In genomic region chr19:19653597-19654147, GRCh38 we compare ENCODE assay signal across 28 cellular contexts. TPM values are rescaled to one million over a fixed set of nuclear protein-coding genes. Genes with fewer than 3 reads are reported as not detected.
"Had no signal": no experiment of that assay in that cellular context is flagged by ENCODE, and none has a peak within 500 bp of the region (broad histone marks: within the 10 kb centered on the region; RNA-seq: fewer than 3 reads in every experiment).

No MANE protein-coding gene starts in this region.

- H3K4me1 Mint-ChIP-seq: mesothelial cell of epicardium had no signal

- H3K9me3 Mint-ChIP-seq: activated CD4-positive, alpha-beta memory T cell treated with anti-CD3 and anti-CD28 coated beads for 36 hours; activated CD4-positive, alpha-beta T cell treated with anti-CD3 and anti-CD28 coated beads, Interleukin-2, amount 10 ng/mL, durations not matched to agents 24 days and 14 days; activated T-helper 1 cell treated with anti-CD3 and anti-CD28 coated beads, Interleukin-12 subunit alpha, Interleukin-12 subunit beta, Interleukin-2, Interleukin-4 antibody, amounts not matched to agents 30 ng/mL and 10 ng/mL and 1 ng/mL, durations not matched to agents 14 hours and 24 hours and 36 hours; mesothelial cell of epicardium; naive B cell had no signal

- H3K27ac ChIP-seq: body of pancreas, colonic mucosa, gastroesophageal sphincter, right atrium auricular region, spleen, thoracic aorta, WERI-Rb-1 had no signal

- ATAC-seq: body of pancreas; gastroesophageal sphincter; stimulated activated naive CD8-positive, alpha-beta T cell treated with anti-CD3 and anti-CD28 coated beads, Interleukin-15, Interleukin-2, amounts not matched to agents 100 U/mL and 50 U/mL, for 24 hours had no signal

- H3K27ac Mint-ChIP-seq: activated CD4-positive, alpha-beta memory T cell treated with anti-CD3 and anti-CD28 coated beads for 36 hours; activated CD4-positive, alpha-beta T cell treated with anti-CD3 and anti-CD28 coated beads, Interleukin-2, amount 10 ng/mL, durations not matched to agents 24 days and 14 days; activated T-helper 1 cell treated with anti-CD3 and anti-CD28 coated beads, Interleukin-12 subunit alpha, Interleukin-12 subunit beta, Interleukin-2, Interleukin-4 antibody, amounts not matched to agents 30 ng/mL and 10 ng/mL and 1 ng/mL, durations not matched to agents 14 hours and 24 hours and 36 hours; mesothelial cell of epicardium had no signal

- H3K27me3 Mint-ChIP-seq: activated CD4-positive, alpha-beta memory T cell treated with anti-CD3 and anti-CD28 coated beads for 36 hours; activated CD4-positive, alpha-beta T cell treated with anti-CD3 and anti-CD28 coated beads, Interleukin-2, amount 10 ng/mL, durations not matched to agents 24 days and 14 days; activated naive CD8-positive, alpha-beta T cell; naive B cell had no signal

- H3K27me3 ChIP-seq: body of pancreas, colonic mucosa, gastroesophageal sphincter, right atrium auricular region, spleen had no signal

- FAIRE-seq: kidney, urothelium cell line had no signal

- H3K4me1 ChIP-seq: body of pancreas, colonic mucosa, gastroesophageal sphincter, spleen had no signal

- H3K4me3 ChIP-seq: body of pancreas, colonic mucosa, gastroesophageal sphincter, right atrium auricular region, spleen, thoracic aorta had no signal

- H3K9me3 ChIP-seq: body of pancreas, colonic mucosa, gastroesophageal sphincter, right atrium auricular region, spleen, thoracic aorta had no signal

- H3K4me3 Mint-ChIP-seq: activated CD4-positive, alpha-beta memory T cell treated with anti-CD3 and anti-CD28 coated beads for 36 hours; activated CD4-positive, alpha-beta T cell treated with anti-CD3 and anti-CD28 coated beads, Interleukin-2, amount 10 ng/mL, durations not matched to agents 24 days and 14 days; activated naive CD8-positive, alpha-beta T cell; activated T-helper 1 cell treated with anti-CD3 and anti-CD28 coated beads, Interleukin-12 subunit alpha, Interleukin-12 subunit beta, Interleukin-2, Interleukin-4 antibody, amounts not matched to agents 30 ng/mL and 10 ng/mL and 1 ng/mL, durations not matched to agents 14 hours and 24 hours and 36 hours; mesothelial cell of epicardium; naive B cell had no signal

- DNase-seq: activated CD4-positive, alpha-beta memory T cell treated with anti-CD3 and anti-CD28 coated beads for 36 hours; activated CD4-positive, alpha-beta T cell treated with anti-CD3 and anti-CD28 coated beads, Interleukin-2, amount 10 ng/mL, durations not matched to agents 24 days and 14 days; activated CD4-positive, CD25-positive, alpha-beta regulatory T cell treated with anti-CD3 and anti-CD28 coated beads, Interleukin-2, amount 50 U/mL, for 72 hours; activated CD8-positive, alpha-beta memory T cell treated with anti-CD3 and anti-CD28 coated beads, Interleukin-2, amount 50 U/mL, for 4 hours; activated gamma-delta T cell; activated T-cell treated with anti-CD3 and anti-CD28 coated beads, Interleukin-2, amount 50 U/mL, for 1 hour; body of pancreas; cerebellar nuclear complex; colonic mucosa; effector memory CD4-positive, alpha-beta T cell; erythroblast; hippocampal formation; kidney; naive B cell; nucleus accumbens; spleen; stimulated activated naive CD8-positive, alpha-beta T cell treated with anti-CD3 and anti-CD28 coated beads, Interleukin-15, Interleukin-2, amounts not matched to agents 100 U/mL and 50 U/mL, for 24 hours; T1000; trophoblast cell; WERI-Rb-1 had no signal

RNA-seq across cellular contexts. Expression of gene PBX4, which starts 35.2 kb away (rescaled TPM):
- total RNA-seq: dermis microvascular lymphatic vessel endothelial cell, right atrium auricular region, thoracic aorta had no signal
